ENCODE assay signal across 11 cellular contexts in genomic region chr3:143895805-143896204, GRCh38. TPM values are rescaled to one million over a fixed set of nuclear protein-coding genes. Genes with fewer than 3 reads are reported as not detected.
DNase-seq lines count a peak whose midpoint lies in the region; TF ChIP-seq lines count a peak whose summit lies in the region.
"Had no signal": no experiment of that assay in that cellular context is flagged by ENCODE, and none has a peak within 500 bp of the region (broad histone marks: within the 10 kb centered on the region; RNA-seq: fewer than 3 reads in every experiment).

No MANE protein-coding gene starts in this region.

- H3K4me3 ChIP-seq in breast epithelium (no peak overlapping the region), Caco-2 (ENCODE audit: low read depth, low read length) (no peak overlapping the region)
- no peak overlapping the region for H3K4me3 ChIP-seq in CD4-positive, alpha-beta memory T cell (ENCODE audit: low read length in 2 of 2)

- no TSS peak for BruUV-seq in MCF 10A (replicated peaks; lab: Mats Ljungman, UMichigan)
- no TSS peak for BruUV-seq in Caco-2 (replicated peaks; lab: Mats Ljungman, UMichigan)

- no peaks in the 10 kb centered on the region for H3K4me1 ChIP-seq in breast epithelium
- peaks cover 25% of the 10 kb centered on the region for H3K4me1 ChIP-seq in Caco-2
- no peaks in the 10 kb centered on the region for H3K4me1 ChIP-seq in CD4-positive, alpha-beta memory T cell (ENCODE audit: insufficient read depth, low read length)

- TF ChIP-seq POLR2A in breast epithelium (IDR thresholded peaks at IDR 0.05), result no peak

- H3K36me3 Mint-ChIP-seq in MCF 10A (ENCODE audit: insufficient read depth, unreplicated experiment), result no peaks in the 10 kb centered on the region
- H3K36me3 Mint-ChIP-seq in Caco-2 (ENCODE audit: insufficient read depth, unreplicated experiment), result no peaks in the 10 kb centered on the region
- no peaks in the 10 kb centered on the region for H3K36me3 Mint-ChIP-seq in CD4-positive, alpha-beta memory T cell

- no peak overlapping the region for H3K27ac ChIP-seq in breast epithelium
- no peak overlapping the region for H3K27ac ChIP-seq in CD4-positive, alpha-beta memory T cell (ENCODE audit: low read depth, low read length)

- H3K4me3 Mint-ChIP-seq in MCF 10A (ENCODE audit: unreplicated experiment), result no peak overlapping the region
- no peak overlapping the region for H3K4me3 Mint-ChIP-seq in Caco-2 (ENCODE audit: unreplicated experiment)
- H3K4me3 Mint-ChIP-seq in CD4-positive, alpha-beta memory T cell, result no peak overlapping the region

- H3K27me3 ChIP-seq in breast epithelium (no peaks in the 10 kb centered on the region), Caco-2 (replicated peaks; ENCODE audit: control insufficient read depth, insufficient read depth, low read length) (no peaks in the 10 kb centered on the region)
- H3K27me3 ChIP-seq in CD4-positive, alpha-beta memory T cell (ENCODE audit: insufficient read depth, low read length), result no peaks in the 10 kb centered on the region

- H3K27me3 Mint-ChIP-seq in MCF 10A (ENCODE audit: insufficient read depth, unreplicated experiment), result no peaks in the 10 kb centered on the region
- H3K27me3 Mint-ChIP-seq in Caco-2 (ENCODE audit: insufficient read depth, unreplicated experiment), result no peaks in the 10 kb centered on the region
- H3K27me3 Mint-ChIP-seq in CD4-positive, alpha-beta memory T cell, result peaks cover 7 to 8% of the 10 kb centered on the region in 2 donors

- H3K9me3 ChIP-seq in breast epithelium (no peaks in the 10 kb centered on the region), Caco-2 (no peaks in the 10 kb centered on the region)
- no peaks in the 10 kb centered on the region for H3K9me3 ChIP-seq in CD4-positive, alpha-beta memory T cell (ENCODE audit: control insufficient read depth in 1 of 2, low read length in 2 of 2)

- TF ChIP-seq CTCF in MCF 10A (IDR thresholded peaks at IDR 0.05; ENCODE audit: unreplicated experiment) (no peak), breast epithelium (IDR thresholded peaks at IDR 0.05) (no peak), Caco-2 (IDR thresholded peaks at IDR 0.05; ENCODE audit: insufficient read depth in 1 of 2, low read depth in 1 of 2, low read length in 1 of 2, severe bottlenecking in 1 of 2, unreplicated experiment in 1 of 2) (peak in 1 of 2 experiments; percentile 22)

- H3K27ac Mint-ChIP-seq in MCF 10A (ENCODE audit: low read depth, unreplicated experiment) (no peak overlapping the region), Caco-2 (ENCODE audit: unreplicated experiment) (no peak overlapping the region)
- no peak overlapping the region for H3K27ac Mint-ChIP-seq in CD4-positive, alpha-beta memory T cell

- CTCF ChIA-PET in MCF 10A (lab: Yijun Ruan, JAX) (interaction anchor here (0.7 to 5.8 kb wide), 20 partner anchors 11 to 1832 kb away, joined by 3 to 63 read pairs (median 4); partner anchors contain the start of gene DIPK2A), Caco-2 (lab: Charles Lee) (interaction anchor here (0.7 kb wide), 1 partner anchor 731 kb away, joined by 6 read pairs; no protein-coding TSS in a partner anchor)
- CTCF ChIA-PET in CD4-positive, alpha-beta memory T cell (lab: Charles Lee; ENCODE audit: partially characterized antibody), result interaction anchor here (1.6 to 5.1 kb wide), 2 partner anchors 11 to 46 kb away, joined by 4 to 34 read pairs; no protein-coding TSS in a partner anchor

- H3K36me3 ChIP-seq in breast epithelium, result no peaks in the 10 kb centered on the region
- H3K36me3 ChIP-seq in Caco-2 (ENCODE audit: control insufficient read depth, insufficient read depth, low read length), result no peaks in the 10 kb centered on the region
- no peaks in the 10 kb centered on the region for H3K36me3 ChIP-seq in CD4-positive, alpha-beta memory T cell (ENCODE audit: insufficient read depth, low read length)

- H3K9me3 Mint-ChIP-seq in MCF 10A (ENCODE audit: unreplicated experiment), result no peaks in the 10 kb centered on the region
- no peaks in the 10 kb centered on the region for H3K9me3 Mint-ChIP-seq in Caco-2 (ENCODE audit: unreplicated experiment)
- no peaks in the 10 kb centered on the region for H3K9me3 Mint-ChIP-seq in CD4-positive, alpha-beta memory T cell

- DNase-seq in MCF 10A (ENCODE audit: unreplicated experiment), result peak; percentile 26
- DNase-seq in breast epithelium (ENCODE audit: low spot score in 2 of 2), result no peak
- DNase-seq in NCI-H526 treated with DMSO at 0.1 percent for 48 hours (lab: John Stamatoyannopoulos, UW), result peak; percentile 13
- peak; percentile 9 for DNase-seq in dermis blood vessel endothelial cell
- DNase-seq in superior temporal gyrus (ENCODE audit: extremely low spot score), result peak; percentile 77
- DNase-seq in Caco-2, result no peak
- DNase-seq in CD4-positive, alpha-beta memory T cell, result no peak
- no peak for DNase-seq in NCI-H187 (lab: John Stamatoyannopoulos, UW)
- DNase-seq: activated T-cell treated with anti-CD3 and anti-CD28 coated beads, Interleukin-2, amount 50 U/mL, for 48 hours; EL; GOT3 had no signal

- intact Hi-C loops in MCF 10A (cut with micrococcal nuclease) (loop anchor here (1.0 to 5.0 kb wide), 3 partner anchors 55 to 1872 kb away; no protein-coding TSS in a partner anchor), breast epithelium (cut with DNase I; ENCODE audit: low total_unique reads) (no loop called here), Caco-2 (cut with micrococcal nuclease; ENCODE audit: unreplicated experiment) (loop anchor here (2.0 to 10.0 kb wide), 3 partner anchors 401 to 949 kb away; no protein-coding TSS in a partner anchor)
- intact Hi-C loops in CD4-positive, alpha-beta memory T cell (cut with micrococcal nuclease), result no loop called here

- POLR2A ChIA-PET in MCF 10A (lab: Yijun Ruan, JAX), result interaction anchor here (0.7 to 1.5 kb wide), 3 partner anchors 76 to 739 kb away, joined by 3 to 9 read pairs (median 5); partner anchors contain the start of gene DIPK2A
- POLR2A ChIA-PET in Caco-2 (lab: Charles Lee), result no interaction called here
- POLR2A ChIA-PET in CD4-positive, alpha-beta memory T cell (lab: Charles Lee; ENCODE audit: partially characterized antibody), result no interaction called here

- H3K4me1 Mint-ChIP-seq in MCF 10A (ENCODE audit: insufficient read depth, unreplicated experiment), result peaks cover 7% of the 10 kb centered on the region
- peaks cover 20% of the 10 kb centered on the region for H3K4me1 Mint-ChIP-seq in Caco-2 (ENCODE audit: low read depth, unreplicated experiment)
- H3K4me1 Mint-ChIP-seq in CD4-positive, alpha-beta memory T cell, result no peaks in the 10 kb centered on the region

RNA-seq across cellular contexts. Expression of gene SLC9A9, which starts 47.5 kb away (rescaled TPM):
- total RNA-seq in MCF 10A (2022), result 2.0 and 2.2 TPM in 2 replicates
- 10 to 100 TPM in 1 of 3 donors, 1 to 10 TPM in 2; 6.2 to 17.3 (median 7.8) TPM for total RNA-seq in breast epithelium
- 3.2 and 3.6 TPM in 2 replicates for total RNA-seq in dermis blood vessel endothelial cell
- not detected in 2 replicates for total RNA-seq in Caco-2 (2022)
- total RNA-seq in CD4-positive, alpha-beta memory T cell, result 10 to 100 TPM; 30.8 to 34.8 TPM
- 10 to 100 TPM; 34.0 to 35.5 TPM for polyA plus RNA-seq in CD4-positive, alpha-beta memory T cell

Comparison
In these comparisons a context has a peak if more than half of its experiments do, and no peak if none do; other contexts are left out.
1. DNase-seq: peak in MCF 10A (single experiment), NCI-H526 treated with DMSO at 0.1 percent for 48 hours (single experiment), dermis blood vessel endothelial cell (single experiment) and superior temporal gyrus (single experiment); none in breast epithelium (0 of 2), Caco-2 (0 of 2), CD4-positive, alpha-beta memory T cell (0 of 5) and NCI-H187 (0 of 2).
2. intact Hi-C loops: an anchor here in MCF 10A (1.0 to 5.0 kb wide) and Caco-2 (2.0 to 10.0 kb wide); none called in breast epithelium and CD4-positive, alpha-beta memory T cell.